Comparison of ENCODE assay signal across 18 cellular contexts in genomic region chr11:70883323-70883940, GRCh38.
"Had no signal": no experiment of that assay in that cellular context is flagged by ENCODE, and none has a peak within 500 bp of the region (broad histone marks: within the 10 kb centered on the region; RNA-seq: fewer than 3 reads in every experiment).

No MANE protein-coding gene starts in this region.

- H3K4me1 ChIP-seq: colonic mucosa, gastroesophageal sphincter, lower lobe of right lung, suprapubic skin, thyroid gland, upper lobe of left lung, uterus had no signal

- ATAC-seq: lower lobe of right lung; stimulated activated naive CD8-positive, alpha-beta T cell treated with anti-CD3 and anti-CD28 coated beads, Interleukin-15, Interleukin-2, amounts not matched to agents 100 U/mL and 50 U/mL, for 24 hours had no signal

- H3K9me3 ChIP-seq: colonic mucosa, esophagus squamous epithelium, gastroesophageal sphincter, lower lobe of right lung, neutrophil, suprapubic skin, thyroid gland, upper lobe of left lung, uterus had no signal

- H3K27me3 ChIP-seq: colonic mucosa, esophagus squamous epithelium, gastroesophageal sphincter, neutrophil, thyroid gland, uterus had no signal

- H3K36me3 ChIP-seq: colonic mucosa, esophagus squamous epithelium, gastroesophageal sphincter, lower lobe of right lung, neutrophil, suprapubic skin, thyroid gland, upper lobe of left lung, uterus had no signal

- DNase-seq: colonic mucosa; dermis blood vessel endothelial cell; esophagus squamous epithelium; glutamatergic neuron; immature natural killer cell; lower lobe of right lung; mesenchymal stem cell; midbrain; stimulated activated CD4-positive, alpha-beta T cell treated with anti-CD3 and anti-CD28 coated beads, Interleukin-2, amount 100 ng/mL, for 24 hours; stimulated activated naive CD8-positive, alpha-beta T cell treated with anti-CD3 and anti-CD28 coated beads, Interleukin-15, Interleukin-2, amounts not matched to agents 100 U/mL and 50 U/mL, for 24 hours; thyroid gland; uterus had no signal

- H3K4me3 ChIP-seq: colonic mucosa, esophagus squamous epithelium, gastroesophageal sphincter, lower lobe of right lung, skin epidermis, suprapubic skin, thyroid gland, upper lobe of left lung, uterus had no signal

- FAIRE-seq: keratinocyte had no signal

- H3K27ac ChIP-seq: colonic mucosa, esophagus squamous epithelium, gastroesophageal sphincter, lower lobe of right lung, neutrophil, skin epidermis, suprapubic skin, thyroid gland, upper lobe of left lung, uterus had no signal
